Comparison of ENCODE assay signal across 23 cellular contexts in the genomic region with DNA sequence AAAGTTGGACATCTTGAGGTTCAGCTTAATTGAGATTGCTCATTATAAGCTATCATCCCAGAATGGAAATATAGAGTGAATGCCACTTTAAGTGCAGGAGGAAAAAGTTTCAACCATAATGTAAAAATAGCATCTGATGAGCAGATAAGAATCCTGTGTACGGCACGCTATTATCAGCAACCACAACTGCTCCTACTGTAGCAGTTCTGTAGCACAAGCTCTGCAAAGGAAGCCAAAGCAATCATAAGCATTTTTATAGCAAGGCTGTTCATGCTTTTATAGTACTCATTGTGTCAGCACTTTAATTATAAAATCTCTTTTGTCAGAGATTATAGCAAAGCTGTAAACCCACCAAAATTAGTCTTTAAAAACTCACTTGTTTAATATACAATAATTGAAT.
"Had no signal": no experiment of that assay in that cellular context is flagged by ENCODE, and none has a peak within 500 bp of the region (broad histone marks: within the 10 kb centered on the region; RNA-seq: fewer than 3 reads in every experiment).

No MANE protein-coding gene starts in this region.

- H3K9me3 ChIP-seq: adrenal gland, breast epithelium, prostate gland, tibial artery had no signal

- H2AFZ ChIP-seq: neural progenitor cell had no signal

- H3K4me1 ChIP-seq: adrenal gland, breast epithelium, heart right ventricle, neural progenitor cell, prostate gland, tibial artery had no signal

- H3K4me3 ChIP-seq: adrenal gland, breast epithelium, gastroesophageal sphincter, heart right ventricle, neural progenitor cell, prostate gland, skin epidermis, tibial artery had no signal

- H3K27me3 ChIP-seq: adrenal gland, breast epithelium, gastroesophageal sphincter, heart right ventricle, neural progenitor cell, tibial artery had no signal

- H3K27ac ChIP-seq: adrenal gland, breast epithelium, gastroesophageal sphincter, heart right ventricle, neural progenitor cell, prostate gland, skin epidermis, tibial artery had no signal

- H3K4me2 ChIP-seq: neural progenitor cell had no signal

- ATAC-seq: activated CD4-positive, alpha-beta T cell treated with anti-CD3 and anti-CD28 coated beads for 36 hours; activated naive CD4-positive, alpha-beta T cell treated with anti-CD3 and anti-CD28 coated beads, Interleukin-2, amount 50 U/mL, for 72 hours; esophagus mucosa; gastroesophageal sphincter; heart right ventricle; naive thymus-derived CD4-positive, alpha-beta T cell; right cardiac atrium; stimulated activated naive CD8-positive, alpha-beta T cell treated with anti-CD3 and anti-CD28 coated beads, Interleukin-15, Interleukin-2, amounts not matched to agents 100 U/mL and 50 U/mL, for 24 hours had no signal

- H3K9ac ChIP-seq: neural progenitor cell had no signal

- H3K36me3 ChIP-seq: adrenal gland, breast epithelium, gastroesophageal sphincter, heart right ventricle, neural progenitor cell, prostate gland, tibial artery had no signal

- DNase-seq: activated CD4-positive, alpha-beta T cell treated with anti-CD3 and anti-CD28 coated beads for 36 hours; activated CD4-positive, alpha-beta T cell treated with anti-CD3 and anti-CD28 coated beads, Interleukin-2, amount 50 U/mL, for 48 hours; activated gamma-delta T cell treated with Interleukin-2 at 50 U/mL for 16 hours; adrenal gland; effector CD4-positive, alpha-beta T cell; heart right ventricle; immature natural killer cell; mesendoderm; naive thymus-derived CD4-positive, alpha-beta T cell; right cardiac atrium; stimulated activated naive CD8-positive, alpha-beta T cell treated with anti-CD3 and anti-CD28 coated beads, Interleukin-15, Interleukin-2, amounts not matched to agents 100 U/mL and 50 U/mL, for 24 hours; substantia nigra; T1000; tibial artery had no signal

- FAIRE-seq: astrocyte, urothelium cell line had no signal
